Comparison of ENCODE assay signal across 10 cellular contexts in genomic region chr1:200895801-200896570, GRCh38. TPM values are rescaled to one million over a fixed set of nuclear protein-coding genes. Genes with fewer than 3 reads are reported as not detected.
A peak's percentile ranks its signal among the peaks of the same experiment; 100 is the strongest.
DNase-seq lines count a peak whose midpoint lies in the region; ATAC-seq, FAIRE-seq and TF ChIP-seq lines count a peak whose summit lies in the region.
"Had no signal": no experiment of that assay in that cellular context is flagged by ENCODE, and none has a peak within 500 bp of the region (broad histone marks: within the 10 kb centered on the region; RNA-seq: fewer than 3 reads in every experiment).

No MANE protein-coding gene starts in this region.

- peak overlapping the region; percentile 72 for H3K4me3 ChIP-seq in bronchial epithelial cell (ENCODE audit: low read depth, low read length)

- H3K36me3 ChIP-seq in bronchial epithelial cell (ENCODE audit: control insufficient read depth, insufficient read depth, low read length), result peaks cover 34% of the 10 kb centered on the region

- H3K27me3 ChIP-seq in bronchial epithelial cell (ENCODE audit: control insufficient read depth, insufficient read depth, low read length), result no peaks in the 10 kb centered on the region

- peak; percentile 40 for TF ChIP-seq POLR2A in GM19099 (IDR thresholded peaks at IDR 0.05; ENCODE audit: extremely low read depth, insufficient read length, low read depth)

- DNase-seq in bronchial epithelial cell (ENCODE audit: low read depth), result no peak
- no peak for DNase-seq in progenitor cell of endocrine pancreas (ENCODE audit: low spot score, unreplicated experiment)
- no peak for DNase-seq in RPMI8226
- DNase-seq in NCI-H2227 (lab: John Stamatoyannopoulos, UW; ENCODE audit: unreplicated experiment), result no peak
- DNase-seq in activated naive CD4-positive, alpha-beta T cell treated with Interleukin-2 at 50 U/mL for 16 hours, result no peak
- no peak for DNase-seq in GF-D8 (lab: John Stamatoyannopoulos, UW)
- DNase-seq: left cardiac atrium, NCI-H526 treated with DMSO at 0.1 percent for 48 hours had no signal

- peak overlapping the region; percentile 99 for H3K27ac Mint-ChIP-seq in progenitor cell of endocrine pancreas

- H3K4me3 Mint-ChIP-seq in progenitor cell of endocrine pancreas (ENCODE audit: low read depth), result peak overlapping the region; percentile 85

- H3K4me1 Mint-ChIP-seq in progenitor cell of endocrine pancreas (ENCODE audit: low read depth), result peaks cover 56% of the 10 kb centered on the region

- TF ChIP-seq CTCF in bronchial epithelial cell (IDR thresholded peaks at IDR 0.05; ENCODE audit: insufficient read depth, low read length, severe bottlenecking) (no peak), progenitor cell of endocrine pancreas (IDR thresholded peaks at IDR 0.05; ENCODE audit: unreplicated experiment) (no peak)

- H3K27me3 Mint-ChIP-seq in progenitor cell of endocrine pancreas, result no peaks in the 10 kb centered on the region

- FAIRE-seq in bronchial epithelial cell (lab: Jason Lieb, UNC), result no peak

- ATAC-seq in HG03342 (IDR thresholded peaks at IDR 0.05; ENCODE audit: unreplicated experiment), result peak; percentile 54

- H3K9me3 Mint-ChIP-seq in progenitor cell of endocrine pancreas (ENCODE audit: low read depth), result no peaks in the 10 kb centered on the region

- peaks cover 11% of the 10 kb centered on the region for H3K36me3 Mint-ChIP-seq in progenitor cell of endocrine pancreas (ENCODE audit: insufficient read depth)

RNA-seq across cellular contexts. Expression of gene INAVA, which starts 1.3 kb away (rescaled TPM):
- 28.7 and 39.7 TPM in 2 replicates for total RNA-seq in bronchial epithelial cell
- 82.9 and 84.2 TPM in 2 replicates for total RNA-seq in progenitor cell of endocrine pancreas

RNA-seq across cellular contexts. Expression of gene GPR25, which starts 23.2 kb away (rescaled TPM):
- total RNA-seq in bronchial epithelial cell, result not detected in 2 replicates
- not detected in 2 replicates for total RNA-seq in progenitor cell of endocrine pancreas
- total RNA-seq: left cardiac atrium had no signal
